ENCODE assay signal across 32 cellular contexts in genomic region chr15:68809517-68809916, GRCh38. TPM values are rescaled to one million over a fixed set of nuclear protein-coding genes. Genes with fewer than 3 reads are reported as not detected.
DNase-seq lines count a peak whose midpoint lies in the region; ATAC-seq and TF ChIP-seq lines count a peak whose summit lies in the region.
"Had no signal": no experiment of that assay in that cellular context is flagged by ENCODE, and none has a peak within 500 bp of the region (broad histone marks: within the 10 kb centered on the region; RNA-seq: fewer than 3 reads in every experiment).

No MANE protein-coding gene starts in this region.

- CTCF ChIA-PET in OCI-LY7 (lab: Charles Lee; ENCODE audit: unreplicated experiment): no interaction called here

- no peak for TF ChIP-seq EP300 in sigmoid colon (IDR thresholded peaks at IDR 0.05)

- H3K4me3 Mint-ChIP-seq in activated naive CD8-positive, alpha-beta T cell: peak overlapping the region; percentile 21
- no peak overlapping the region for H3K4me3 Mint-ChIP-seq in activated naive CD8-positive, alpha-beta T cell treated with anti-CD3 and anti-CD28 coated beads for 36 hours
- peak overlapping the region; percentile 7 to 61 (median 28) for H3K4me3 Mint-ChIP-seq in immature natural killer cell
- H3K4me3 Mint-ChIP-seq in activated T-helper 1 cell treated with anti-CD3 and anti-CD28 coated beads, Interleukin-12 subunit alpha, Interleukin-12 subunit beta, Interleukin-2, Interleukin-4 antibody, amounts not matched to agents 30 ng/mL and 10 ng/mL and 1 ng/mL, durations not matched to agents 14 hours and 24 hours and 36 hours: no peak overlapping the region
- H3K4me3 Mint-ChIP-seq: H9 had no signal

- TF ChIP-seq CTCF in OCI-LY7 (conservative IDR thresholded peaks at IDR 0.05; ENCODE audit: low read length): no peak
- no peak for TF ChIP-seq CTCF in sigmoid colon (IDR thresholded peaks at IDR 0.05)
- no peak for TF ChIP-seq CTCF in lower lobe of right lung (IDR thresholded peaks at IDR 0.05)

- H4K20me1 ChIP-seq in OCI-LY7 (ENCODE audit: insufficient read depth, low read length): peaks cover 80% of the 10 kb centered on the region

- no peak for DNase-seq in activated naive CD8-positive, alpha-beta T cell treated with anti-CD3 and anti-CD28 coated beads for 36 hours
- DNase-seq in OCI-LY7 (ENCODE audit: low spot score): no peak
- peak in 1 of 3 donors; percentile 12 for DNase-seq in immature natural killer cell
- peak; percentile 27 for DNase-seq in sigmoid colon
- no peak for DNase-seq in activated T-helper 1 cell treated with anti-CD3 and anti-CD28 coated beads, Interleukin-12 subunit alpha, Interleukin-12 subunit beta, Interleukin-2, Interleukin-4 antibody, amounts not matched to agents 30 ng/mL and 10 ng/mL and 1 ng/mL, durations not matched to agents 14 hours and 24 hours and 36 hours (ENCODE audit: low spot score)
- DNase-seq in lower lobe of right lung: no peak
- DNase-seq in nucleus accumbens (lab: John Stamatoyannopoulos, UW): no peak
- DNase-seq: ACHN; activated CD4-positive, alpha-beta T cell treated with anti-CD3 and anti-CD28 coated beads, Interleukin-2, amount 50 U/mL, for 4 hours; activated CD4-positive, CD25-positive, alpha-beta regulatory T cell; activated naive CD4-positive, alpha-beta T cell treated with Interleukin-2 at 50 U/mL for 16 hours; amniotic stem cell; brain microvascular endothelial cell; Caco-2; DMS53; H9; hippocampal formation; Kasumi-1; mesendoderm; NCI-H1436; NCI-H2081 treated with DMSO at 0.1 percent for 48 hours; NCI-H226; NCI-H526 treated with DMSO at 0.1 percent for 48 hours; NK-92 treated with Interleukin-12 subunit alpha and Interleukin-12 subunit beta, amount 100 ng/mL, for 24 hours; occipital lobe; PC-3; stimulated activated CD4-positive, alpha-beta T cell treated with anti-CD3 and anti-CD28 coated beads, Interleukin-4, amount 100 ng/mL, for 24 hours; T-helper 1 cell; upper lobe of left lung had no signal

- POLR2A ChIA-PET in OCI-LY7 (lab: Charles Lee): interaction anchor here (1.4 kb wide), 1 partner anchor 14 kb away, joined by 3 read pairs; no protein-coding TSS in a partner anchor

- no TSS peak for BruUV-seq in OCI-LY7 (replicated peaks; lab: Mats Ljungman, UMichigan)

- 86% methylated on average over 9 of the region's 9 CpGs for WGBS in sigmoid colon, 2 donors

- ATAC-seq in lower lobe of right lung: no peak
- ATAC-seq: PC-3 had no signal

- no peak for TF ChIP-seq POLR2A in sigmoid colon (IDR thresholded peaks at IDR 0.05)

- H3K36me3 Mint-ChIP-seq in activated naive CD8-positive, alpha-beta T cell: peaks cover 10% of the 10 kb centered on the region
- H3K36me3 Mint-ChIP-seq in activated naive CD8-positive, alpha-beta T cell treated with anti-CD3 and anti-CD28 coated beads for 36 hours: peaks cover 43% of the 10 kb centered on the region
- peaks cover 0 to 4% (median 3%) of the 10 kb centered on the region in 3 donors for H3K36me3 Mint-ChIP-seq in immature natural killer cell
- H3K36me3 Mint-ChIP-seq in activated T-helper 1 cell treated with anti-CD3 and anti-CD28 coated beads, Interleukin-12 subunit alpha, Interleukin-12 subunit beta, Interleukin-2, Interleukin-4 antibody, amounts not matched to agents 30 ng/mL and 10 ng/mL and 1 ng/mL, durations not matched to agents 14 hours and 24 hours and 36 hours (ENCODE audit: low read depth): peaks cover 28% of the 10 kb centered on the region

- H3K27me3 Mint-ChIP-seq in activated naive CD8-positive, alpha-beta T cell: no peaks in the 10 kb centered on the region
- H3K27me3 Mint-ChIP-seq in activated naive CD8-positive, alpha-beta T cell treated with anti-CD3 and anti-CD28 coated beads for 36 hours: no peaks in the 10 kb centered on the region
- no peaks in the 10 kb centered on the region for H3K27me3 Mint-ChIP-seq in immature natural killer cell (ENCODE audit: low read depth in 3 of 3)
- H3K27me3 Mint-ChIP-seq in activated T-helper 1 cell treated with anti-CD3 and anti-CD28 coated beads, Interleukin-12 subunit alpha, Interleukin-12 subunit beta, Interleukin-2, Interleukin-4 antibody, amounts not matched to agents 30 ng/mL and 10 ng/mL and 1 ng/mL, durations not matched to agents 14 hours and 24 hours and 36 hours (ENCODE audit: insufficient read depth): no peaks in the 10 kb centered on the region

- peaks cover 99% of the 10 kb centered on the region for H3K36me3 ChIP-seq in OCI-LY7 (ENCODE audit: insufficient read depth, low read length)
- H3K36me3 ChIP-seq in sigmoid colon: no peaks in the 10 kb centered on the region
- H3K36me3 ChIP-seq in lower lobe of right lung: peaks cover 4% of the 10 kb centered on the region
- H3K36me3 ChIP-seq: brain microvascular endothelial cell, prostate gland had no signal

- H3K4me2 ChIP-seq in OCI-LY7 (ENCODE audit: low read length): peak overlapping the region; percentile 12; the same call in 1 of the 2 replicates

- no peak overlapping the region for H2AFZ ChIP-seq in OCI-LY7 (ENCODE audit: low read length)

- no peaks in the 10 kb centered on the region for H3K9me2 ChIP-seq in OCI-LY7 (ENCODE audit: insufficient read depth, low read length)

- peaks cover 100% of the 10 kb centered on the region for H3K79me2 ChIP-seq in OCI-LY7 (ENCODE audit: insufficient read depth, low read depth, low read length)

- intact Hi-C loops in OCI-LY7 (cut with micrococcal nuclease; ENCODE audit: unreplicated experiment) (no loop called here), sigmoid colon (cut with DNase I) (no loop called here), lower lobe of right lung (cut with DNase I) (no loop called here)
- intact Hi-C loops in activated T-helper 1 cell treated with anti-CD3 and anti-CD28 coated beads, Interleukin-12 subunit alpha, Interleukin-12 subunit beta, Interleukin-2, Interleukin-4 antibody, amounts not matched to agents 30 ng/mL and 10 ng/mL and 1 ng/mL, durations not matched to agents 14 hours and 24 hours and 36 hours (cut with micrococcal nuclease): no loop called here

- H3K9me3 ChIP-seq in OCI-LY7 (ENCODE audit: low read length): no peaks in the 10 kb centered on the region
- no peaks in the 10 kb centered on the region for H3K9me3 ChIP-seq in sigmoid colon
- H3K9me3 ChIP-seq in lower lobe of right lung: no peaks in the 10 kb centered on the region
- H3K9me3 ChIP-seq: Caco-2, prostate gland, upper lobe of left lung had no signal

- H3K4me1 ChIP-seq in OCI-LY7 (ENCODE audit: insufficient read depth, low read length, poor library complexity, severe bottlenecking) (peaks cover 50% of the 10 kb centered on the region), sigmoid colon (peaks cover 0 to 83% (median 65%) of the 10 kb centered on the region in 4 donors), lower lobe of right lung (peaks cover 70% of the 10 kb centered on the region)

- peaks cover 87% of the 10 kb centered on the region for H3K4me1 Mint-ChIP-seq in activated naive CD8-positive, alpha-beta T cell (ENCODE audit: low read depth)
- H3K4me1 Mint-ChIP-seq in activated naive CD8-positive, alpha-beta T cell treated with anti-CD3 and anti-CD28 coated beads for 36 hours: peaks cover 81% of the 10 kb centered on the region
- H3K4me1 Mint-ChIP-seq in immature natural killer cell: peaks cover 87 to 92% of the 10 kb centered on the region in 2 donors
- H3K4me1 Mint-ChIP-seq in activated T-helper 1 cell treated with anti-CD3 and anti-CD28 coated beads, Interleukin-12 subunit alpha, Interleukin-12 subunit beta, Interleukin-2, Interleukin-4 antibody, amounts not matched to agents 30 ng/mL and 10 ng/mL and 1 ng/mL, durations not matched to agents 14 hours and 24 hours and 36 hours (ENCODE audit: low read depth): peaks cover 76% of the 10 kb centered on the region

- no peaks in the 10 kb centered on the region for H3K27me3 ChIP-seq in sigmoid colon
- no peaks in the 10 kb centered on the region for H3K27me3 ChIP-seq in lower lobe of right lung (ENCODE audit: low read depth)
- H3K27me3 ChIP-seq: brain microvascular endothelial cell, upper lobe of left lung had no signal

- H3K4me3 ChIP-seq in OCI-LY7 (ENCODE audit: low read depth, low read length, poor library complexity, severe bottlenecking) (no peak overlapping the region), sigmoid colon (no peak overlapping the region), lower lobe of right lung (no peak overlapping the region)
- H3K4me3 ChIP-seq: prostate gland, SK-N-MC, upper lobe of left lung had no signal

- H3K27ac ChIP-seq in OCI-LY7 (ENCODE audit: low read depth, low read length, poor library complexity, severe bottlenecking) (no peak overlapping the region), sigmoid colon (no peak overlapping the region), lower lobe of right lung (no peak overlapping the region)
- H3K27ac ChIP-seq: brain microvascular endothelial cell, prostate gland, SK-N-MC, upper lobe of left lung had no signal

- H3K27ac Mint-ChIP-seq in activated naive CD8-positive, alpha-beta T cell: peak overlapping the region; percentile 56
- no peak overlapping the region for H3K27ac Mint-ChIP-seq in activated naive CD8-positive, alpha-beta T cell treated with anti-CD3 and anti-CD28 coated beads for 36 hours
- peak overlapping the region; percentile 4 to 54 (median 32) for H3K27ac Mint-ChIP-seq in immature natural killer cell
- no peak overlapping the region for H3K27ac Mint-ChIP-seq in activated T-helper 1 cell treated with anti-CD3 and anti-CD28 coated beads, Interleukin-12 subunit alpha, Interleukin-12 subunit beta, Interleukin-2, Interleukin-4 antibody, amounts not matched to agents 30 ng/mL and 10 ng/mL and 1 ng/mL, durations not matched to agents 14 hours and 24 hours and 36 hours

- no peaks in the 10 kb centered on the region for H3K9me3 Mint-ChIP-seq in activated naive CD8-positive, alpha-beta T cell (ENCODE audit: low read depth)
- H3K9me3 Mint-ChIP-seq in activated naive CD8-positive, alpha-beta T cell treated with anti-CD3 and anti-CD28 coated beads for 36 hours: no peaks in the 10 kb centered on the region
- H3K9me3 Mint-ChIP-seq in immature natural killer cell: no peaks in the 10 kb centered on the region
- H3K9me3 Mint-ChIP-seq in activated T-helper 1 cell treated with anti-CD3 and anti-CD28 coated beads, Interleukin-12 subunit alpha, Interleukin-12 subunit beta, Interleukin-2, Interleukin-4 antibody, amounts not matched to agents 30 ng/mL and 10 ng/mL and 1 ng/mL, durations not matched to agents 14 hours and 24 hours and 36 hours: no peaks in the 10 kb centered on the region
- H3K9me3 Mint-ChIP-seq: H9 had no signal

RNA-seq across cellular contexts. Expression of gene ANP32A, which starts 11.2 kb away (rescaled TPM):
- total RNA-seq in activated naive CD8-positive, alpha-beta T cell treated with anti-CD3 and anti-CD28 coated beads for 36 hours: 100 to 1,000 TPM; 277 to 295 TPM
- 232 and 282 TPM in 2 replicates for total RNA-seq in OCI-LY7 (2014; rRNA removed; shearing (Covaris generic))
- total RNA-seq in OCI-LY7 (2022): 563 and 580 TPM in 2 replicates
- 100 to 1,000 TPM in 1 of 3 donors, 10 to 100 TPM in 2; 76.3 to 147 (median 85.2) TPM for polyA plus RNA-seq in immature natural killer cell
- 10 to 100 TPM; 37.6 to 71.2 (median 58.9) TPM for total RNA-seq in sigmoid colon
- polyA plus RNA-seq in sigmoid colon: 100 to 1,000 TPM in 1 of 3 donors, 10 to 100 TPM in 2; 67.3 to 152 (median 82.1) TPM
- total RNA-seq in activated T-helper 1 cell treated with anti-CD3 and anti-CD28 coated beads, Interleukin-12 subunit alpha, Interleukin-12 subunit beta, Interleukin-2, Interleukin-4 antibody, amounts not matched to agents 30 ng/mL and 10 ng/mL and 1 ng/mL, durations not matched to agents 14 hours and 24 hours and 36 hours: 275 TPM in 2 replicates
- 129 TPM for total RNA-seq in lower lobe of right lung

Comparison
In these comparisons a context has a peak if more than half of its experiments do, and no peak if none do; other contexts are left out.
1. H3K27ac Mint-ChIP-seq: peak in activated naive CD8-positive, alpha-beta T cell (single experiment) and immature natural killer cell (6 of 6); none in activated naive CD8-positive, alpha-beta T cell treated with anti-CD3 and anti-CD28 coated beads for 36 hours (single experiment) and activated T-helper 1 cell treated with anti-CD3 and anti-CD28 coated beads, Interleukin-12 subunit alpha, Interleukin-12 subunit beta, Interleukin-2, Interleukin-4 antibody, amounts not matched to agents 30 ng/mL and 10 ng/mL and 1 ng/mL, durations not matched to agents 14 hours and 24 hours and 36 hours (single experiment).
2. H3K4me3 Mint-ChIP-seq: peak in activated naive CD8-positive, alpha-beta T cell (single experiment) and immature natural killer cell (5 of 5); none in activated naive CD8-positive, alpha-beta T cell treated with anti-CD3 and anti-CD28 coated beads for 36 hours (single experiment) and activated T-helper 1 cell treated with anti-CD3 and anti-CD28 coated beads, Interleukin-12 subunit alpha, Interleukin-12 subunit beta, Interleukin-2, Interleukin-4 antibody, amounts not matched to agents 30 ng/mL and 10 ng/mL and 1 ng/mL, durations not matched to agents 14 hours and 24 hours and 36 hours (single experiment).